Comparison of ENCODE assay signal across 8 cellular contexts in the genomic region with DNA sequence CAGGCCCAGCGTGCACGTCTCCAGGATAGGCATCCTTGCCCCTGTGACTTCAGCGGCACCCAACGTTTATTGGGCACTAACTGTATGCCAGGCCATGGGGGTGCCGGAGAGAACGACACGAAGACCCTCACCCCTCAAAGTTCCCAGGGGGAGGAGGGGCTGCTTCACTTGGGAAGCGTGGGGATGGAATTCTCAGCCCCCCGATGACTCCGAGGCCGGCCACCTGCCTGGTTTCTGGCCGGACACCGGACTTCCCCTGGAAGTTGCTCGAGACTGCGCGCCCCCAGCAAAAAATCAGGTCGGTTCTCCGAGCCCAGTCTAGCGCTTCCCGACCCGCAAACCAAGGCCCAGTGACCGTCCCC. TPM values are rescaled to one million over a fixed set of nuclear protein-coding genes. Genes with fewer than 3 reads are reported as not detected.
DNase-seq lines count a peak whose midpoint lies in the region; ATAC-seq and TF ChIP-seq lines count a peak whose summit lies in the region.

No MANE protein-coding gene starts in this region.

- DNase-seq in right atrium auricular region (ENCODE audit: low spot score) = no peak
- DNase-seq in left cardiac atrium = no peak
- no peak for DNase-seq in cardiac fibroblast (ENCODE audit: low read depth in 2 of 2)
- DNase-seq in mucosa of descending colon = no peak
- DNase-seq in HuH-7.5 (ENCODE audit: low spot score) = no peak

- no peak for TF ChIP-seq CTCF in right atrium auricular region (IDR thresholded peaks at IDR 0.05)
- no peak for TF ChIP-seq CTCF in cardiac fibroblast (IDR thresholded peaks at IDR 0.05; ENCODE audit: low read depth, low read length)
- TF ChIP-seq CTCF in mucosa of descending colon (IDR thresholded peaks at IDR 0.05) = no peak

- peak overlapping the region; percentile 94 to 96 for H3K27ac ChIP-seq in right atrium auricular region

- H3K9me3 ChIP-seq in right atrium auricular region (no peaks in the 10 kb centered on the region), mucosa of descending colon (no peaks in the 10 kb centered on the region)

- H3K36me3 ChIP-seq in right atrium auricular region (no peaks in the 10 kb centered on the region), mucosa of descending colon (ENCODE audit: low read depth) (no peaks in the 10 kb centered on the region)

- ATAC-seq in left cardiac atrium (no peak), mucosa of descending colon (no peak), HG02759 (IDR thresholded peaks at IDR 0.05; ENCODE audit: unreplicated experiment) (no peak), HG03139 (IDR thresholded peaks at IDR 0.05; ENCODE audit: unreplicated experiment) (no peak), GM18873 (IDR thresholded peaks at IDR 0.05; ENCODE audit: low FRiP score, unreplicated experiment) (no peak)

- intact Hi-C loops in left cardiac atrium (cut with DNase I) (loop anchor here in 1 of 2 donors (10.0 kb wide), 1 partner anchor 62 kb away; a partner anchor contains a TSS), mucosa of descending colon (cut with DNase I, micrococcal nuclease) (no loop called here)

- peak overlapping the region; percentile 95 to 98 for H3K4me3 ChIP-seq in right atrium auricular region
- peak overlapping the region; percentile 93 for H3K4me3 ChIP-seq in cardiac fibroblast (replicated peaks in 1 of 2; ENCODE audit: low read depth in 2 of 2, low read length in 2 of 2)
- H3K4me3 ChIP-seq in mucosa of descending colon = peak overlapping the region; percentile 87

- H3K27me3 ChIP-seq in right atrium auricular region = no peaks in the 10 kb centered on the region

- H3K4me1 ChIP-seq in right atrium auricular region (peaks cover 0 to 25% of the 10 kb centered on the region in 2 donors), mucosa of descending colon (ENCODE audit: low read depth) (peaks cover 31% of the 10 kb centered on the region)

RNA-seq across cellular contexts. Expression of a gene that starts 0.3 kb away (rescaled TPM):
- total RNA-seq in right atrium auricular region (10 to 100 TPM; 27.5 to 29.7 TPM), left cardiac atrium (10 to 100 TPM; 28.9 to 31.1 TPM), mucosa of descending colon (10 to 100 TPM; 60.7 to 79.5 (median 72.3) TPM)

RNA-seq across cellular contexts. Expression of a gene that starts 26.0 kb away (rescaled TPM):
- total RNA-seq in right atrium auricular region = 10 to 100 TPM; 14.6 to 17.3 TPM
- total RNA-seq in left cardiac atrium = 10 to 100 TPM; 11.8 to 14.7 TPM
- 10 to 100 TPM; 13.0 to 18.6 (median 13.9) TPM for total RNA-seq in mucosa of descending colon

RNA-seq across cellular contexts. Expression of a gene that starts 42.8 kb away (rescaled TPM):
- total RNA-seq in right atrium auricular region (10 to 100 TPM; 15.5 to 19.5 TPM), left cardiac atrium (10 to 100 TPM; 18.7 to 23.8 TPM), mucosa of descending colon (10 to 100 TPM; 27.6 to 42.3 (median 29.6) TPM)

RNA-seq across cellular contexts. Expression of a gene that starts 50.2 kb away (rescaled TPM):
- total RNA-seq in right atrium auricular region = 10 to 100 TPM; 10.4 to 11.4 TPM
- 10 to 100 TPM; 13.8 to 16.6 TPM for total RNA-seq in left cardiac atrium
- 10 to 100 TPM; 12.2 to 52.0 (median 38.4) TPM for total RNA-seq in mucosa of descending colon

RNA-seq across cellular contexts. Expression of a gene that starts 59.8 kb away (rescaled TPM):
- total RNA-seq in right atrium auricular region (10 to 100 TPM; 49.1 to 77.1 TPM), left cardiac atrium (10 to 100 TPM; 70.8 to 93.6 TPM), mucosa of descending colon (100 to 1,000 TPM in 1 of 3 donors, 10 to 100 TPM in 2; 71.7 to 114 (median 75.0) TPM)
